Comparison of ENCODE assay signal across 1 cellular context in genomic region chr15:75343953-75344352, GRCh38.
TF ChIP-seq lines count a peak whose summit lies in the region.

No MANE protein-coding gene starts in this region.

TF ChIP-seq in HepG2, 621 proteins besides CTCF, POLR2A, EP300 and RAD21:
- peak; percentile 79 for TF ChIP-seq ZNF652 (CRISPR knock-in tag; IDR thresholded peaks at IDR 0.05; ENCODE audit: borderline replicate concordance, low read depth)
